Comparison of ENCODE assay signal across 1 cellular context in the genomic region with DNA sequence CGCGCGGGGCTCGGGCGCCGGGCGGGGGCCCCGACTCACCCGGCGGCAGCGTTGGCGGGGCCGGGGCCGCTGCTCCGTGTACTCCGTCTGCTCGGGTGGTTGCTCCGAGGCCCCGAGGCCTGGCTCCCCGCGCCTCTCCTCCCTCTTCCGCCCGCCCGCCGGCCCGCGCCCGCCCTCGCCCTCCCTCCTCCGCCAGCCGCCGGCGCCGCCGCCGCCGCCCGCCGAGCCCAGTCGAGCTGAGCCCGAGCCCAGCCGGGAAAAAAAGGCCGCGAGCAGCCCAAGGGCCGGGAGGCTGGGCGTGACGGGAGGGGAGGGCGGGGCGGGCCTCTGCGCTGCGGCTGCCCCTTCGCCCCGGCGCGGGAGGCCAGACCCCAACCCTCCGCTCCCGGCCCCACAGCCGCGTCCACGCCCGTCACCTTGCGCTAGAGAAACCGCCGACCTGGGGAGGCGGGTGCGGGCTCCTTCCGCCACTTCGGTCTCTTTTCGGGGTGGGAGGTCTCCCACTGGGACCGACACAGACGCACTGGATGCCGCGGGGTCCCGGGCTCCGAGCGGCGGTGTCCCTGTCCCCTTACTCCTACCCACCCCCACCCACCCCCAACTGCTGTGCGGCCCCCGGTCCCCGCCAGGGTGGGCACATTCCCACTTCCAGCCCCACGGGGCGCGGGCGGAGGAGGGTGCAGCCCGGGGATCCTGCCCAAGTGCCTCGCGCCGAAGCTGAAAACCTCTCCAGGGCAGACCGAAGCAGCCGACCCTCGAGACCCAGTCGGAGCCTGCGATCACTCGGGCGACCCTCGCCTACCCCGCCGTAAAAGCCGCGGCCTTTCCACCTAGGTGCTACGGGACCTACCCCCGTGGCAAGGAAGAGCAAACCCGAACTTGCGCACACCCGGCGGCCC.
TF ChIP-seq lines count a peak whose summit lies in the region.

A gene with protein sequence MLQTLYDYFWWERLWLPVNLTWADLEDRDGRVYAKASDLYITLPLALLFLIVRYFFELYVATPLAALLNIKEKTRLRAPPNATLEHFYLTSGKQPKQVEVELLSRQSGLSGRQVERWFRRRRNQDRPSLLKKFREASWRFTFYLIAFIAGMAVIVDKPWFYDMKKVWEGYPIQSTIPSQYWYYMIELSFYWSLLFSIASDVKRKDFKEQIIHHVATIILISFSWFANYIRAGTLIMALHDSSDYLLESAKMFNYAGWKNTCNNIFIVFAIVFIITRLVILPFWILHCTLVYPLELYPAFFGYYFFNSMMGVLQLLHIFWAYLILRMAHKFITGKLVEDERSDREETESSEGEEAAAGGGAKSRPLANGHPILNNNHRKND (minus strand): TSS at position 256 of the 899 bp plus-strand sequence. CDS start 5,745 bp downstream, outside the sequence.

TF ChIP-seq in HEK293, 187 proteins besides CTCF, POLR2A, EP300 and RAD21 (continued from another document and continues in another):
- TF ChIP-seq, protein P1, sequence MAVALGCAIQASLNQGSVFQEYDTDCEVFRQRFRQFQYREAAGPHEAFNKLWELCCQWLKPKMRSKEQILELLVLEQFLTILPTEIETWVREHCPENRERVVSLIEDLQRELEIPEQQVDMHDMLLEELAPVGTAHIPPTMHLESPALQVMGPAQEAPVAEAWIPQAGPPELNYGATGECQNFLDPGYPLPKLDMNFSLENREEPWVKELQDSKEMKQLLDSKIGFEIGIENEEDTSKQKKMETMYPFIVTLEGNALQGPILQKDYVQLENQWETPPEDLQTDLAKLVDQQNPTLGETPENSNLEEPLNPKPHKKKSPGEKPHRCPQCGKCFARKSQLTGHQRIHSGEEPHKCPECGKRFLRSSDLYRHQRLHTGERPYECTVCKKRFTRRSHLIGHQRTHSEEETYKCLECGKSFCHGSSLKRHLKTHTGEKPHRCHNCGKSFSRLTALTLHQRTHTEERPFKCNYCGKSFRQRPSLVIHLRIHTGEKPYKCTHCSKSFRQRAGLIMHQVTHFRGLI (tag by site-specific recombination; IDR thresholded peaks at IDR 0.05) = peak; percentile 89
- TF ChIP-seq ZFP41 (tag by site-specific recombination; IDR thresholded peaks at IDR 0.05; ENCODE audit: borderline replicate concordance) (no peak), ZSCAN16 (tag by site-specific recombination; IDR thresholded peaks at IDR 0.05) (no peak), ZNF133 (tag by site-specific recombination; IDR thresholded peaks at IDR 0.05) (no peak), ZNF433 (tag by site-specific recombination; IDR thresholded peaks at IDR 0.05; ENCODE audit: low read depth) (no peak), TRIM28 (IDR thresholded peaks at IDR 0.05; ENCODE audit: borderline replicate concordance, low read length) (no peak), ZNF707 (tag by site-specific recombination; IDR thresholded peaks at IDR 0.05) (no peak), ZXDB (tag by site-specific recombination; IDR thresholded peaks at IDR 0.05) (peak; percentile 42; the same call in 1 of the 2 replicates), ZNF114 (tag by site-specific recombination; IDR thresholded peaks at IDR 0.05) (no peak), GLIS1 (tag by site-specific recombination; IDR thresholded peaks at IDR 0.05) (peak; percentile 48), ZNF521 (tag by site-specific recombination; IDR thresholded peaks at IDR 0.05) (no peak), ZNF335 (tag by site-specific recombination; conservative IDR thresholded peaks at IDR 0.05) (peak; percentile 45; the same call in 1 of the 2 replicates), ZNF23 (tag by site-specific recombination; IDR thresholded peaks at IDR 0.05; ENCODE audit: borderline replicate concordance) (no peak), ZNF112 (tag by site-specific recombination; IDR thresholded peaks at IDR 0.05) (no peak), KLF1 (tag by site-specific recombination; IDR thresholded peaks at IDR 0.05) (peak; percentile 62), GLI2 (tag by site-specific recombination; IDR thresholded peaks at IDR 0.05; ENCODE audit: borderline replicate concordance, low read depth) (no peak), KLF8 (tag by site-specific recombination; IDR thresholded peaks at IDR 0.05) (peak; percentile 51; the same call in 1 of the 2 replicates), ZFP37 (tag by site-specific recombination; IDR thresholded peaks at IDR 0.05) (no peak), ZBTB48 (tag by site-specific recombination; IDR thresholded peaks at IDR 0.05) (no peak), YY2 (tag by site-specific recombination; IDR thresholded peaks at IDR 0.05) (no peak), ZIC2 (tag by site-specific recombination; IDR thresholded peaks at IDR 0.05) (no peak), ZNF121 (tag by site-specific recombination; IDR thresholded peaks at IDR 0.05) (no peak), RBAK (tag by site-specific recombination; IDR thresholded peaks at IDR 0.05) (no peak), ZNF776 (tag by site-specific recombination; IDR thresholded peaks at IDR 0.05; ENCODE audit: borderline replicate concordance) (no peak), OSR2 (tag by site-specific recombination; IDR thresholded peaks at IDR 0.05) (no peak), ZNF248 (tag by site-specific recombination; IDR thresholded peaks at IDR 0.05) (no peak), GFI1B (tag by site-specific recombination; IDR thresholded peaks at IDR 0.05) (no peak), HOXC10 (CRISPR knock-in tag; IDR thresholded peaks at IDR 0.05) (no peak), ZNF473 (tag by site-specific recombination; IDR thresholded peaks at IDR 0.05) (no peak), ZNF292 (tag by site-specific recombination; IDR thresholded peaks at IDR 0.05; ENCODE audit: borderline replicate concordance, low read depth) (no peak), TCF7L2 (IDR thresholded peaks at IDR 0.05; ENCODE audit: borderline replicate concordance, low read depth, low read length) (no peak), ZNF660 (tag by site-specific recombination; IDR thresholded peaks at IDR 0.05) (no peak)
- TF ChIP-seq, protein P2, sequence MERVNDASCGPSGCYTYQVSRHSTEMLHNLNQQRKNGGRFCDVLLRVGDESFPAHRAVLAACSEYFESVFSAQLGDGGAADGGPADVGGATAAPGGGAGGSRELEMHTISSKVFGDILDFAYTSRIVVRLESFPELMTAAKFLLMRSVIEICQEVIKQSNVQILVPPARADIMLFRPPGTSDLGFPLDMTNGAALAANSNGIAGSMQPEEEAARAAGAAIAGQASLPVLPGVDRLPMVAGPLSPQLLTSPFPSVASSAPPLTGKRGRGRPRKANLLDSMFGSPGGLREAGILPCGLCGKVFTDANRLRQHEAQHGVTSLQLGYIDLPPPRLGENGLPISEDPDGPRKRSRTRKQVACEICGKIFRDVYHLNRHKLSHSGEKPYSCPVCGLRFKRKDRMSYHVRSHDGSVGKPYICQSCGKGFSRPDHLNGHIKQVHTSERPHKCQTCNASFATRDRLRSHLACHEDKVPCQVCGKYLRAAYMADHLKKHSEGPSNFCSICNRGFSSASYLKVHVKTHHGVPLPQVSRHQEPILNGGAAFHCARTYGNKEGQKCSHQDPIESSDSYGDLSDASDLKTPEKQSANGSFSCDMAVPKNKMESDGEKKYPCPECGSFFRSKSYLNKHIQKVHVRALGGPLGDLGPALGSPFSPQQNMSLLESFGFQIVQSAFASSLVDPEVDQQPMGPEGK (tag by site-specific recombination; IDR thresholded peaks at IDR 0.05) = peak; percentile 51; the same call in 1 of the 2 replicates
- TF ChIP-seq, protein P3, sequence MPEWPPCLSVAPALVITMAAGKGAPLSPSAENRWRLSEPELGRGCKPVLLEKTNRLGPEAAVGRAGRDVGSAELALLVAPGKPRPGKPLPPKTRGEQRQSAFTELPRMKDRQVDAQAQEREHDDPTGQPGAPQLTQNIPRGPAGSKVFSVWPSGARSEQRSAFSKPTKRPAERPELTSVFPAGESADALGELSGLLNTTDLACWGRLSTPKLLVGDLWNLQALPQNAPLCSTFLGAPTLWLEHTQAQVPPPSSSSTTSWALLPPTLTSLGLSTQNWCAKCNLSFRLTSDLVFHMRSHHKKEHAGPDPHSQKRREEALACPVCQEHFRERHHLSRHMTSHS (tag by site-specific recombination; IDR thresholded peaks at IDR 0.05) = no peak
- TF ChIP-seq, protein P4, sequence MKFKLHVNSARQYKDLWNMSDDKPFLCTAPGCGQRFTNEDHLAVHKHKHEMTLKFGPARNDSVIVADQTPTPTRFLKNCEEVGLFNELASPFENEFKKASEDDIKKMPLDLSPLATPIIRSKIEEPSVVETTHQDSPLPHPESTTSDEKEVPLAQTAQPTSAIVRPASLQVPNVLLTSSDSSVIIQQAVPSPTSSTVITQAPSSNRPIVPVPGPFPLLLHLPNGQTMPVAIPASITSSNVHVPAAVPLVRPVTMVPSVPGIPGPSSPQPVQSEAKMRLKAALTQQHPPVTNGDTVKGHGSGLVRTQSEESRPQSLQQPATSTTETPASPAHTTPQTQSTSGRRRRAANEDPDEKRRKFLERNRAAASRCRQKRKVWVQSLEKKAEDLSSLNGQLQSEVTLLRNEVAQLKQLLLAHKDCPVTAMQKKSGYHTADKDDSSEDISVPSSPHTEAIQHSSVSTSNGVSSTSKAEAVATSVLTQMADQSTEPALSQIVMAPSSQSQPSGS (tag by site-specific recombination; IDR thresholded peaks at IDR 0.05; ENCODE audit: low read depth) = no peak
- TF ChIP-seq, protein P5, sequence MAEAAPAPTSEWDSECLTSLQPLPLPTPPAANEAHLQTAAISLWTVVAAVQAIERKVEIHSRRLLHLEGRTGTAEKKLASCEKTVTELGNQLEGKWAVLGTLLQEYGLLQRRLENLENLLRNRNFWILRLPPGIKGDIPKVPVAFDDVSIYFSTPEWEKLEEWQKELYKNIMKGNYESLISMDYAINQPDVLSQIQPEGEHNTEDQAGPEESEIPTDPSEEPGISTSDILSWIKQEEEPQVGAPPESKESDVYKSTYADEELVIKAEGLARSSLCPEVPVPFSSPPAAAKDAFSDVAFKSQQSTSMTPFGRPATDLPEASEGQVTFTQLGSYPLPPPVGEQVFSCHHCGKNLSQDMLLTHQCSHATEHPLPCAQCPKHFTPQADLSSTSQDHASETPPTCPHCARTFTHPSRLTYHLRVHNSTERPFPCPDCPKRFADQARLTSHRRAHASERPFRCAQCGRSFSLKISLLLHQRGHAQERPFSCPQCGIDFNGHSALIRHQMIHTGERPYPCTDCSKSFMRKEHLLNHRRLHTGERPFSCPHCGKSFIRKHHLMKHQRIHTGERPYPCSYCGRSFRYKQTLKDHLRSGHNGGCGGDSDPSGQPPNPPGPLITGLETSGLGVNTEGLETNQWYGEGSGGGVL (tag by site-specific recombination; IDR thresholded peaks at IDR 0.05) = peak; percentile 69; the same call in 1 of the 2 replicates
- TF ChIP-seq, protein P6, sequence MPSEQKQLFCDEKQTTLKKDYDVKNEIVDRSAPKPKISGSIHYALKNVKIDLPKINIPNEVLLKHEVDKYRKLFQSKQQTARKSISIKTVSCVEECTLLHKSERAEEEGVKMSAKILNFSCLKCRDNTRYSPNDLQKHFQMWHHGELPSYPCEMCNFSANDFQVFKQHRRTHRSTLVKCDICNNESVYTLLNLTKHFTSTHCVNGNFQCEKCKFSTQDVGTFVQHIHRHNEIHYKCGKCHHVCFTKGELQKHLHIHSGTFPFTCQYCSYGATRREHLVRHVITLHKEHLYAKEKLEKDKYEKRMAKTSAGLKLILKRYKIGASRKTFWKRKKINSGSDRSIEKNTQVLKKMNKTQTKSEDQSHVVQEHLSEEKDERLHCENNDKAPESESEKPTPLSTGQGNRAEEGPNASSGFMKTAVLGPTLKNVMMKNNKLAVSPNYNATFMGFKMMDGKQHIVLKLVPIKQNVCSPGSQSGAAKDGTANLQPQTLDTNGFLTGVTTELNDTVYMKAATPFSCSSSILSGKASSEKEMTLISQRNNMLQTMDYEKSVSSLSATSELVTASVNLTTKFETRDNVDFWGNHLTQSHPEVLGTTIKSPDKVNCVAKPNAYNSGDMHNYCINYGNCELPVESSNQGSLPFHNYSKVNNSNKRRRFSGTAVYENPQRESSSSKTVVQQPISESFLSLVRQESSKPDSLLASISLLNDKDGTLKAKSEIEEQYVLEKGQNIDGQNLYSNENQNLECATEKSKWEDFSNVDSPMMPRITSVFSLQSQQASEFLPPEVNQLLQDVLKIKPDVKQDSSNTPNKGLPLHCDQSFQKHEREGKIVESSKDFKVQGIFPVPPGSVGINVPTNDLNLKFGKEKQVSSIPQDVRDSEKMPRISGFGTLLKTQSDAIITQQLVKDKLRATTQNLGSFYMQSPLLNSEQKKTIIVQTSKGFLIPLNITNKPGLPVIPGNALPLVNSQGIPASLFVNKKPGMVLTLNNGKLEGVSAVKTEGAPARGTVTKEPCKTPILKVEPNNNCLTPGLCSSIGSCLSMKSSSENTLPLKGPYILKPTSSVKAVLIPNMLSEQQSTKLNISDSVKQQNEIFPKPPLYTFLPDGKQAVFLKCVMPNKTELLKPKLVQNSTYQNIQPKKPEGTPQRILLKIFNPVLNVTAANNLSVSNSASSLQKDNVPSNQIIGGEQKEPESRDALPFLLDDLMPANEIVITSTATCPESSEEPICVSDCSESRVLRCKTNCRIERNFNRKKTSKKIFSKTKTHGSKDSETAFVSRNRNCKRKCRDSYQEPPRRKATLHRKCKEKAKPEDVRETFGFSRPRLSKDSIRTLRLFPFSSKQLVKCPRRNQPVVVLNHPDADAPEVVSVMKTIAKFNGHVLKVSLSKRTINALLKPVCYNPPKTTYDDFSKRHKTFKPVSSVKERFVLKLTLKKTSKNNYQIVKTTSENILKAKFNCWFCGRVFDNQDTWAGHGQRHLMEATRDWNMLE (tag by site-specific recombination; conservative IDR thresholded peaks at IDR 0.05; ENCODE audit: low read depth) = no peak
- TF ChIP-seq, protein P7, sequence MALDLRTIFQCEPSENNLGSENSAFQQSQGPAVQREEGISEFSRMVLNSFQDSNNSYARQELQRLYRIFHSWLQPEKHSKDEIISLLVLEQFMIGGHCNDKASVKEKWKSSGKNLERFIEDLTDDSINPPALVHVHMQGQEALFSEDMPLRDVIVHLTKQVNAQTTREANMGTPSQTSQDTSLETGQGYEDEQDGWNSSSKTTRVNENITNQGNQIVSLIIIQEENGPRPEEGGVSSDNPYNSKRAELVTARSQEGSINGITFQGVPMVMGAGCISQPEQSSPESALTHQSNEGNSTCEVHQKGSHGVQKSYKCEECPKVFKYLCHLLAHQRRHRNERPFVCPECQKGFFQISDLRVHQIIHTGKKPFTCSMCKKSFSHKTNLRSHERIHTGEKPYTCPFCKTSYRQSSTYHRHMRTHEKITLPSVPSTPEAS (tag by site-specific recombination; IDR thresholded peaks at IDR 0.05) = no peak
